In genomic region chr14:28751467-28752058, GRCh38 we compare ENCODE assay signal across 9 cellular contexts. TPM values are rescaled to one million over a fixed set of nuclear protein-coding genes. Genes with fewer than 3 reads are reported as not detected.
A peak's percentile ranks its signal among the peaks of the same experiment; 100 is the strongest.
DNase-seq lines count a peak whose midpoint lies in the region; ATAC-seq and TF ChIP-seq lines count a peak whose summit lies in the region.
"Had no signal": no experiment of that assay in that cellular context is flagged by ENCODE, and none has a peak within 500 bp of the region (broad histone marks: within the 10 kb centered on the region; RNA-seq: fewer than 3 reads in every experiment).

No MANE protein-coding gene starts in this region.

- DNase-seq in DMS53 (lab: John Stamatoyannopoulos, UW) (peak; percentile 85), HT-29 (ENCODE audit: low spot score) (peak; percentile 54), PC-3 (peak; percentile 81), epithelial cell of proximal tubule (ENCODE audit: low read depth) (peak; percentile 20), prostate gland (ENCODE audit: low spot score) (no peak), 8988T (no peak)
- DNase-seq: psoas muscle had no signal

- H2AFZ ChIP-seq in PC-3 (ENCODE audit: low read length), result no peak overlapping the region

- H3K4me2 ChIP-seq in PC-3 (ENCODE audit: low read length), result peak overlapping the region; percentile 24; the same call in 1 of the 2 replicates

- no peak overlapping the region for H3K4me3 ChIP-seq in PC-3 (ENCODE audit: low read length)
- H3K4me3 ChIP-seq in epithelial cell of proximal tubule (ENCODE audit: low read depth, low read length), result no peak overlapping the region
- no peak overlapping the region for H3K4me3 ChIP-seq in prostate gland
- H3K4me3 ChIP-seq: psoas muscle had no signal

- WGBS in prostate gland, result 22% methylated on average over 5 of the region's 5 CpGs

- H3K4me1 ChIP-seq in PC-3 (ENCODE audit: insufficient read depth, low read length) (no peaks in the 10 kb centered on the region), prostate gland (replicated peaks) (no peaks in the 10 kb centered on the region)
- H3K4me1 ChIP-seq: psoas muscle had no signal

- TF ChIP-seq CTCF in PC-3 (conservative IDR thresholded peaks at IDR 0.05; ENCODE audit: low read depth, low read length), result peak; percentile 84
- peak; percentile 86 for TF ChIP-seq CTCF in epithelial cell of proximal tubule (conservative IDR thresholded peaks at IDR 0.05; ENCODE audit: low read depth, low read length)
- peak in 3 of 4 experiments; percentile 12 to 40 (median 27) for TF ChIP-seq CTCF in prostate gland (IDR thresholded peaks at IDR 0.05)

- no TSS peak for BruUV-seq in PC-3 (replicated peaks; lab: Mats Ljungman, UMichigan)

- H3K9me2 ChIP-seq in PC-3 (replicated peaks; ENCODE audit: low read length), result no peaks in the 10 kb centered on the region

- no peaks in the 10 kb centered on the region for H3K79me2 ChIP-seq in PC-3 (ENCODE audit: low read length)

- CTCF ChIA-PET in PC-3 (lab: Charles Lee), result interaction anchor here (0.5 to 1.1 kb wide), 6 partner anchors 70 to 785 kb away, joined by 3 to 4 read pairs (median 3); no protein-coding TSS in a partner anchor

- no peak overlapping the region for H3K9ac ChIP-seq in PC-3 (ENCODE audit: low read length)

- H4K20me1 ChIP-seq in PC-3 (ENCODE audit: low read length), result 0 out of 2 replicates have a peak, but pooled peaks cover 2% of the 10 kb centered on the region

- H3K36me3 ChIP-seq in PC-3 (ENCODE audit: low read depth, low read length), result no peaks in the 10 kb centered on the region
- H3K36me3 ChIP-seq in prostate gland, result no peaks in the 10 kb centered on the region

- H3K27ac ChIP-seq in PC-3 (ENCODE audit: low read length) (no peak overlapping the region), prostate gland (no peak overlapping the region)
- H3K27ac ChIP-seq: psoas muscle had no signal

- H3F3A ChIP-seq in PC-3 (ENCODE audit: low read length, unreplicated experiment), result no peaks in the 10 kb centered on the region

- ATAC-seq in GM19372 (IDR thresholded peaks at IDR 0.05; ENCODE audit: low read depth, unreplicated experiment) (peak; percentile 72), PC-3 (peak; percentile 90), HG02938 (IDR thresholded peaks at IDR 0.05; ENCODE audit: unreplicated experiment) (no peak)

- H3K9me3 ChIP-seq in PC-3 (ENCODE audit: low read length) (no peaks in the 10 kb centered on the region), prostate gland (no peaks in the 10 kb centered on the region)

- POLR2A ChIA-PET in PC-3 (lab: Charles Lee; ENCODE audit: unreplicated experiment), result no interaction called here

- TF ChIP-seq POLR2A in prostate gland (IDR thresholded peaks at IDR 0.05), result no peak

- intact Hi-C loops in PC-3 (cut with micrococcal nuclease), result loop anchor here (5.0 kb wide), 1 partner anchor 114 kb away; no protein-coding TSS in a partner anchor
- intact Hi-C loops in prostate gland (cut with DNase I), result loop anchor here (10.0 kb wide), 1 partner anchor 1463 kb away; no protein-coding TSS in a partner anchor

- H3K27me3 ChIP-seq in PC-3 (ENCODE audit: low read length) (peaks cover 23% of the 10 kb centered on the region), prostate gland (replicated peaks; ENCODE audit: insufficient read depth) (peaks cover 9% of the 10 kb centered on the region)

RNA-seq across cellular contexts. Expression of gene FOXG1, which starts 15.0 kb away (rescaled TPM):
- not detected in 2 replicates for total RNA-seq in HT-29 (2014; rRNA removed; shearing (Covaris generic))
- total RNA-seq in PC-3 (2014; rRNA removed) (not detected in 2 replicates), epithelial cell of proximal tubule (0.06 and 0.14 TPM in 2 replicates), prostate gland (1 to 10 TPM in 1 of 2 donors, not detected in 1; 1.6 TPM)

Comparison
In these comparisons a context has a peak if more than half of its experiments do, and no peak if none do; other contexts are left out.
1. DNase-seq: peak in DMS53 (single experiment), HT-29 (single experiment), PC-3 (single experiment) and epithelial cell of proximal tubule (single experiment); none in prostate gland (single experiment) and 8988T (single experiment).
2. CTCF ChIP-seq: peak in every context shown above with its lines; median percentile 86 in epithelial cell of proximal tubule; 84 in PC-3; 27 in prostate gland.